8 cellular contexts compared by ENCODE assay signal in genomic region chr4:94390804-94391410, GRCh38.
A peak's percentile ranks its signal among the peaks of the same experiment; 100 is the strongest.
DNase-seq lines count a peak whose midpoint lies in the region; TF ChIP-seq lines count a peak whose summit lies in the region.

No MANE protein-coding gene starts in this region.

- H3K4me3 ChIP-seq in foreskin fibroblast (ENCODE audit: low read depth in 1 of 2, low read length in 2 of 2) = no peak overlapping the region

- DNase-seq in AML-193 (lab: John Stamatoyannopoulos, UW) (peak; percentile 21 to 45), RPMI8226 (peak; percentile 6), foreskin fibroblast (peak in 1 of 2 donors; percentile 19), GDM1 (lab: John Stamatoyannopoulos, UW) (no peak), RKO (ENCODE audit: low spot score) (no peak), NCI-H446 treated with DMSO at 0.1 percent for 48 hours (lab: John Stamatoyannopoulos, UW) (no peak), epidermal melanocyte (ENCODE audit: insufficient read length, low spot score) (no peak)

- peak; percentile 39 for TF ChIP-seq CTCF in GM12873 (IDR thresholded peaks at IDR 0.05; ENCODE audit: insufficient read depth, low read depth, low read length, missing control alignments)
- peak; percentile 41 for TF ChIP-seq CTCF in foreskin fibroblast (IDR thresholded peaks at IDR 0.05; ENCODE audit: low read depth, low read length)

Comparison
In these comparisons a context has a peak if more than half of its experiments do, and no peak if none do; other contexts are left out.
1. DNase-seq: peak in AML-193 (2 of 2) and RPMI8226 (single experiment); none in GDM1 (single experiment), RKO (single experiment), NCI-H446 treated with DMSO at 0.1 percent for 48 hours (single experiment) and epidermal melanocyte (single experiment).